In the genomic region with DNA sequence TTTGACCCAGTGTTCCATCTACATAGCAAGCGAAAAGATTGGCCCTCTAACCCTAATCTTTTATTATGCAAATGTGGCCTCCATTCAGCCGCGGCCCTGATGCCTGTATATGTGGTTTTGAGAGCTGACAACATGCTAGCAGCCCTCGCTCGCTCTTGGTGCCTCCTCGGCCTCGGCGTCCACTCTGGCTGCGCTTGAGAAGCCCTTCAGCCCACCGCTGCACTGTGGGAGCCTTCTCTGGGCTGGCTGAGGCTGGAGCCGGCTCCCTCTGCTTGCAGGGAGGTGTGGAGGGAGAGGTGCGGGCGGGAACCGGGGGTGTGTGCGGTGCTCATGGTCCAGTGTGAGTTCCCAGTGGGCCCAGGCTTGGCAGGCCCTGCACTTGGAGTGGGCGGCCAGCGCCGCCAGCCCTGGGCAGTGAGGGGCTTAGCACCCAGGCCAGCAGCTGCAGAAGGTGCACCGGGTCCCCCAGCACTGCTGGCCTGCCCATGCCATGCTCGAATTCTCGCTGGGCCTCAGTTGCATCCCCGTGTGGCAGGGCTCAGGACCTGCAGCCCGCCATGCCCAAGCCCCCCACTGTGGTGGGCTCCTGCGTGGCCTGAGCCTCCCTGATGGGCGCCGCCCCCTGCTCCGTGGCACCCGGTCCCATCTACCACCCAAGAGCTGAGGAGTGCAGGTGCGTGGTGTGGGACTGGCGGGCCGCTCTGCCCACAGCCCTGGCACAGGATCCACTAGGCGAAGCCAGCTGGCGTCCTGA, we compare ENCODE assay signal across 29 cellular contexts.
"Had no signal": no experiment of that assay in that cellular context is flagged by ENCODE, and none has a peak within 500 bp of the region (broad histone marks: within the 10 kb centered on the region; RNA-seq: fewer than 3 reads in every experiment).

No MANE protein-coding gene starts in this region.

- FAIRE-seq: frontal cortex, keratinocyte, TTC549 had no signal

- H3K9me3 ChIP-seq: adrenal gland, body of pancreas, colonic mucosa, lower lobe of right lung had no signal

- H3K4me1 ChIP-seq: adrenal gland, body of pancreas, colonic mucosa, lower lobe of right lung, suprapubic skin, tibial artery had no signal

- ATAC-seq: activated CD4-positive, CD25-positive, alpha-beta regulatory T cell treated with anti-CD3 and anti-CD28 coated beads, Interleukin-2, amount 50 U/mL, for 24 hours; body of pancreas; natural killer cell treated with Interleukin-12 subunit alpha and Interleukin-12 subunit beta and Interleukin-15 and Interleukin-18, amount 100 ng/mL, for 72 hours; stimulated activated memory B cell treated with anti-CD40 and anti-IgM and Interleukin-4, amounts not matched to agents 10 μg/mL and 1 μg/mL and 100 μg/mL, for 72 hours had no signal

- DNase-seq: activated CD4-positive, alpha-beta T cell treated with anti-CD3 and anti-CD28 coated beads for 48 hours; activated CD4-positive, alpha-beta T cell treated with anti-CD3 and anti-CD28 coated beads, Interleukin-2, amount 50 U/mL, for 48 hours; activated CD8-positive, alpha-beta memory T cell treated with anti-CD3 and anti-CD28 coated beads for 24 hours; activated CD8-positive, alpha-beta memory T cell treated with anti-CD3 and anti-CD28 coated beads, Interleukin-2, amount 50 U/mL, for 4 hours; activated effector memory CD4-positive, alpha-beta T cell treated with anti-CD3 and anti-CD28 coated beads, Interleukin-2, amount 50 U/mL, for 16 hours; activated naive CD4-positive, alpha-beta T cell treated with anti-CD3 and anti-CD28 coated beads for 36 hours; activated naive CD8-positive, alpha-beta T cell treated with anti-CD3 and anti-CD28 coated beads for 36 hours; activated T-cell treated with anti-CD3 and anti-CD28 coated beads, Interleukin-2, amount 50 U/mL, for 1 hour; adrenal gland; body of pancreas; cerebellar nuclear complex; colonic mucosa; effector CD8-positive, alpha-beta T cell; lower lobe of right lung; mesenchymal stem cell; stimulated activated CD4-positive, alpha-beta T cell treated with anti-CD3 and anti-CD28 coated beads, Interleukin-1b, Interleukin-23, amount 100 ng/mL, for 48 hours; stimulated activated CD4-positive, alpha-beta T cell treated with anti-CD3 and anti-CD28 coated beads, Interleukin-4, amount 100 ng/mL, for 4 hours; stimulated activated CD8-positive, alpha-beta memory T cell treated with anti-CD3 and anti-CD28 coated beads, Interleukin-4, amount 100 ng/mL, for 48 hours; tibial artery had no signal

- H3K4me3 ChIP-seq: adrenal gland, body of pancreas, cardiac muscle cell, colonic mucosa, lower lobe of right lung, smooth muscle cell, suprapubic skin, tibial artery had no signal

- H3K36me3 ChIP-seq: adrenal gland, cardiac muscle cell, colonic mucosa, lower lobe of right lung, suprapubic skin, tibial artery had no signal

- H3K27me3 ChIP-seq: adrenal gland, body of pancreas, colonic mucosa, suprapubic skin, tibial artery had no signal

- H3K27ac ChIP-seq: adrenal gland, body of pancreas, cardiac muscle cell, colonic mucosa, lower lobe of right lung, suprapubic skin, tibial artery, VCaP had no signal

- H3K4me2 ChIP-seq: smooth muscle cell had no signal
